Comparison of ENCODE assay signal across 20 cellular contexts in genomic region chr6:44732243-44732642, GRCh38.
"Had no signal": no experiment of that assay in that cellular context is flagged by ENCODE, and none has a peak within 500 bp of the region (broad histone marks: within the 10 kb centered on the region; RNA-seq: fewer than 3 reads in every experiment).

No MANE protein-coding gene starts in this region.

- ATAC-seq: heart left ventricle; left lobe of liver; mucosa of descending colon; naive thymus-derived CD8-positive, alpha-beta T cell; right cardiac atrium had no signal

- H3K4me3 ChIP-seq: colonic mucosa, heart left ventricle, mucosa of descending colon, stomach, thoracic aorta, transverse colon had no signal

- H3K4me1 ChIP-seq: stomach had no signal

- H3K27me3 ChIP-seq: colonic mucosa, heart left ventricle, stomach, transverse colon had no signal

- H3K36me3 ChIP-seq: colonic mucosa, heart left ventricle, stomach, thoracic aorta, transverse colon had no signal

- DNase-seq: colonic mucosa; dermis blood vessel endothelial cell; effector CD4-positive, alpha-beta T cell; endodermal cell; erythroblast; foreskin melanocyte; heart left ventricle; hippocampal formation; mucosa of descending colon; naive thymus-derived CD8-positive, alpha-beta T cell; posterior cingulate gyrus; right cardiac atrium; small intestine; stimulated activated CD4-positive, alpha-beta T cell treated with anti-CD3 and anti-CD28 coated beads, Interleukin-12 subunit alpha, Interleukin-12 subunit beta, amount 100 ng/mL, for 4 hours; stimulated activated naive CD4-positive, alpha-beta T cell; stomach; substantia nigra; transverse colon had no signal

- H3K27ac ChIP-seq: colonic mucosa, heart left ventricle, stomach, thoracic aorta, transverse colon had no signal

- H3K9me3 ChIP-seq: colonic mucosa, heart left ventricle, mucosa of descending colon, stomach, thoracic aorta, transverse colon had no signal
